Comparison of ENCODE assay signal across 8 cellular contexts in the genomic region with DNA sequence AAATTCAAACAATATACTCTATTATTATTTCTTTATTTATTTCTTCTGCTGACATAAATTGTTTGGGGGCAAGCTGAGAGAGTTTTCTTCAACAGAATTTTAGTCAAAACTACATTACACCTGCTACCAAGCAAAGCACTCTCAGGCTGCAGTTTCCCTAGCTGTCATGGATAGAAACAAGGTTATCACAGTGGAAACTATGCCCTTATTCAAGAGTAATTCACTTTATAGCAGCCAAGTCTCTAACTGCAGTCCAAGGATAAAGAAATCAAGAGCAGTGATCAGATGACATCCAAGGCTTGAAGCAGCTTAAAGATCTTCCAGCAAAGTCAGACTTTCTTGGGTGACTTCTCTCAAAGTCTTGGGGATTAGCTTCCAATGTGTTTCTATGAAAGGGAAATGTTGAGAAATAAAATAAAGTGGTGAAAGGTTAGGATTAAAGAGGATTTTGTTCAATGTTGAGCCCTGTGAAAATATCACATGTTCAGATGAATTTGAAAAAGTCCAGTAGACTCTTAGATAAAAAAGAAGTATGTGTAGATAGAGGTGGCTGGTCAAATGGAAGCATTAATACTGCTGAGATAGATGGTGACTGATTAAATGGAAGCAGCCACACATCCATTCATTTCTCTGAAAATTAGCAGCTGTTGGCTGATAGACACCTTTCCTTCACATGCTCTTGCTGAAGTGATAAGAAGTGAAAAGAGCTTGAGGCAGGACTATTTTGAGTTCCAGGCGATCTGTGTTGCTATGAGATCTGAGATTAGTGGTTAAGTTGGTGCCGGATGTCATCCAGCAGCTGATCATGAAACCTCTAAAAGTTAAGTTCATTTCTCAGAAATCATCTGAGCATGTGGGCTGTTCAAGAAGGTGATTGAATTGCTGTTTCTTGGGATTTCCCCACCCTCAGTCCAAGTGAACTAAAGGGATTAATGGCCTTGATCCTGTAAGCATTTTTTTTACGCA.
DNase-seq lines count a peak whose midpoint lies in the region; ATAC-seq and TF ChIP-seq lines count a peak whose summit lies in the region.

No MANE protein-coding gene starts in this region.

- POLR2A ChIA-PET in GM10248 (lab: Yijun Ruan, JAX): interaction anchor here (0.8 to 1.5 kb wide), 4 partner anchors 14 to 260 kb away, joined by 3 to 17 read pairs (median 6); a partner anchor contains a TSS

- CTCF ChIA-PET in GM10248 (lab: Yijun Ruan, JAX): interaction anchor here (0.8 to 2.2 kb wide), 13 partner anchors 8 to 1021 kb away, joined by 3 to 5 read pairs (median 3); a partner anchor contains a TSS

- peak overlapping the region; percentile 98 for H3K27ac Mint-ChIP-seq in activated naive CD8-positive, alpha-beta T cell treated with anti-CD3 and anti-CD28 coated beads for 36 hours

- TF ChIP-seq CTCF in GM10248 (IDR thresholded peaks at IDR 0.05; ENCODE audit: control extremely low read depth, extremely low read depth, low read depth, missing control alignments): no peak

- peaks cover 27% of the 10 kb centered on the region for H3K36me3 Mint-ChIP-seq in activated naive CD8-positive, alpha-beta T cell treated with anti-CD3 and anti-CD28 coated beads for 36 hours

- H3K27me3 Mint-ChIP-seq in activated naive CD8-positive, alpha-beta T cell treated with anti-CD3 and anti-CD28 coated beads for 36 hours: no peaks in the 10 kb centered on the region

- peak overlapping the region; percentile 70 for H3K4me3 Mint-ChIP-seq in activated naive CD8-positive, alpha-beta T cell treated with anti-CD3 and anti-CD28 coated beads for 36 hours

- peak; percentile 88 for ATAC-seq in GM21529 (IDR thresholded peaks at IDR 0.05; ENCODE audit: unreplicated experiment)

- peaks cover 16% of the 10 kb centered on the region for H3K9me3 Mint-ChIP-seq in activated naive CD8-positive, alpha-beta T cell treated with anti-CD3 and anti-CD28 coated beads for 36 hours

- peaks cover 79% of the 10 kb centered on the region for H3K4me1 Mint-ChIP-seq in activated naive CD8-positive, alpha-beta T cell treated with anti-CD3 and anti-CD28 coated beads for 36 hours

- DNase-seq in GM10248 (ENCODE audit: extremely low spot score): peak; percentile 57
- peak; percentile 73 for DNase-seq in MV-4-11 (lab: John Stamatoyannopoulos, UW)
- DNase-seq in activated naive CD8-positive, alpha-beta T cell treated with anti-CD3 and anti-CD28 coated beads for 36 hours: peak; percentile 59
- peak; percentile 28 for DNase-seq in stimulated activated CD8-positive, alpha-beta memory T cell treated with anti-CD3 and anti-CD28 coated beads, Interleukin-15, amount 100 ng/mL, for 1 hour (ENCODE audit: low read depth)
- DNase-seq in NCI-H510A (lab: John Stamatoyannopoulos, UW): no peak
- no peak for DNase-seq in anterior cingulate cortex (lab: John Stamatoyannopoulos, UW)
- DNase-seq in OCI-M2 (lab: John Stamatoyannopoulos, UW; ENCODE audit: unreplicated experiment): no peak

Comparison
In these comparisons a context has a peak if more than half of its experiments do, and no peak if none do; other contexts are left out.
1. DNase-seq: peak in GM10248 (single experiment), MV-4-11 (single experiment), activated naive CD8-positive, alpha-beta T cell treated with anti-CD3 and anti-CD28 coated beads for 36 hours (single experiment) and stimulated activated CD8-positive, alpha-beta memory T cell treated with anti-CD3 and anti-CD28 coated beads, Interleukin-15, amount 100 ng/mL, for 1 hour (single experiment); none in NCI-H510A (single experiment), anterior cingulate cortex (0 of 58) and OCI-M2 (single experiment).